ENCODE assay signal across 8 cellular contexts in genomic region chr17:57956311-57957119, GRCh38. TPM values are rescaled to one million over a fixed set of nuclear protein-coding genes. Genes with fewer than 3 reads are reported as not detected.
A peak's percentile ranks its signal among the peaks of the same experiment; 100 is the strongest.
DNase-seq lines count a peak whose midpoint lies in the region; ATAC-seq and TF ChIP-seq lines count a peak whose summit lies in the region.

No MANE protein-coding gene starts in this region.

- H3K27me3 Mint-ChIP-seq in dendritic cell treated with granulocyte-macrophage colony-stimulating factor and Interleukin-4, amounts not matched to agents 40 ng/mL and 50 ng/mL, for 4 days = peaks cover 37% of the 10 kb centered on the region

- peak overlapping the region; percentile 28 for H3K27ac Mint-ChIP-seq in dendritic cell treated with granulocyte-macrophage colony-stimulating factor and Interleukin-4, amounts not matched to agents 40 ng/mL and 50 ng/mL, for 4 days

- peak overlapping the region; percentile 69 for H3K4me3 Mint-ChIP-seq in dendritic cell treated with granulocyte-macrophage colony-stimulating factor and Interleukin-4, amounts not matched to agents 40 ng/mL and 50 ng/mL, for 4 days

- ATAC-seq in HG02943 (IDR thresholded peaks at IDR 0.05; ENCODE audit: low read depth, unreplicated experiment) = peak; percentile 66

- no peaks in the 10 kb centered on the region for H3K9me3 Mint-ChIP-seq in dendritic cell treated with granulocyte-macrophage colony-stimulating factor and Interleukin-4, amounts not matched to agents 40 ng/mL and 50 ng/mL, for 4 days

- H3K4me1 Mint-ChIP-seq in dendritic cell treated with granulocyte-macrophage colony-stimulating factor and Interleukin-4, amounts not matched to agents 40 ng/mL and 50 ng/mL, for 4 days (ENCODE audit: low read depth) = peaks cover 53% of the 10 kb centered on the region

- peaks cover 18% of the 10 kb centered on the region for H3K36me3 Mint-ChIP-seq in dendritic cell treated with granulocyte-macrophage colony-stimulating factor and Interleukin-4, amounts not matched to agents 40 ng/mL and 50 ng/mL, for 4 days (ENCODE audit: low read depth)

- H3K4me1 ChIP-seq in BE2C = peaks cover 2% of the 10 kb centered on the region; the same call in 1 of the 2 replicates

- no peak for TF ChIP-seq CTCF in BE2C (IDR thresholded peaks at IDR 0.05; ENCODE audit: low read depth, low read length)

- peaks cover 4% of the 10 kb centered on the region for H3K27me3 ChIP-seq in BE2C

- DNase-seq in NOMO-1 treated with DMSO at 0.1 percent for 48 hours (lab: John Stamatoyannopoulos, UW; ENCODE audit: unreplicated experiment) (peak; percentile 17), NOMO-1 treated with dmso at 0.1 percent for 144 hours (lab: John Stamatoyannopoulos, UW; ENCODE audit: unreplicated experiment) (no peak), T follicular helper cell (ENCODE audit: low read depth) (peak; percentile 14), BE2C (no peak), HCEC 1CT (no peak)
- DNase-seq in stimulated activated CD8-positive, alpha-beta memory T cell treated with anti-CD3 and anti-CD28 coated beads, Interleukin-12 subunit alpha, Interleukin-12 subunit beta, amount 100 ng/mL, for 1 hour (ENCODE audit: low read depth) = peak; percentile 17

- H3K36me3 ChIP-seq in BE2C = no peaks in the 10 kb centered on the region

- intact Hi-C loops in dendritic cell treated with granulocyte-macrophage colony-stimulating factor and Interleukin-4, amounts not matched to agents 40 ng/mL and 50 ng/mL, for 4 days (cut with micrococcal nuclease) = no loop called here

- H3K9me3 ChIP-seq in BE2C = no peaks in the 10 kb centered on the region

- H3K4me3 ChIP-seq in BE2C (ENCODE audit: low read depth, low read length) = no peak overlapping the region

RNA-seq across cellular contexts. Expression of gene CUEDC1, which starts 1.3 kb away (rescaled TPM):
- polyA plus RNA-seq in BE2C (2012; ENCODE audit: insufficient read depth, insufficient read length, low read depth) = 19.9 TPM

RNA-seq across cellular contexts. Expression of gene VEZF1, which starts 31.5 kb away (rescaled TPM):
- 58.5 TPM for polyA plus RNA-seq in BE2C (2012; ENCODE audit: insufficient read depth, insufficient read length, low read depth)

RNA-seq across cellular contexts. Expression of gene SRSF1, which starts 50.5 kb away (rescaled TPM):
- 266 TPM for polyA plus RNA-seq in BE2C (2012; ENCODE audit: insufficient read depth, insufficient read length, low read depth)

Comparison
In these comparisons a context has a peak if more than half of its experiments do, and no peak if none do; other contexts are left out.
1. DNase-seq: peak in NOMO-1 treated with DMSO at 0.1 percent for 48 hours (single experiment), T follicular helper cell (single experiment) and stimulated activated CD8-positive, alpha-beta memory T cell treated with anti-CD3 and anti-CD28 coated beads, Interleukin-12 subunit alpha, Interleukin-12 subunit beta, amount 100 ng/mL, for 1 hour (single experiment); none in NOMO-1 treated with dmso at 0.1 percent for 144 hours (single experiment), BE2C (single experiment) and HCEC 1CT (single experiment).